ENCODE assay signal across 1 cellular context in the genomic region with DNA sequence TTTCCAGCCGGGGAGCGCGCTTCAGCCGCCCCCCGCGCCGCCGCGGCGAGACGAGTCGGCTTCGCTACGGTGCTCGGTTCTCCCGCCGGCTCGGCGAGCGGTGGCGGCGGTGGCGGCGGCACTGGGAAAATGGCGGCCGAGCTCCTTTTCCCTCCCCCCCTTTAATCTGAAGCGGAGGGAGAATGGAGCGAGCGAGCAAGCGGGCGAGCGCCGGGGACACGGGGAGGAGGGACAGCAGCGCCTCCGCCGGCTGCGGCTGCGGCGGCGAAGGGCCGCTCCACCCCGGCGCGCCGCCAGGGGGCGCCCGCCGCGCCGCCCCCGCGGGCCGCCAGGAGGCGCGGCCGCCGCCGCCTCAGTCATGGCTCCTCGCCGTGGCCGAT.
TF ChIP-seq lines count a peak whose summit lies in the region.

A gene with protein sequence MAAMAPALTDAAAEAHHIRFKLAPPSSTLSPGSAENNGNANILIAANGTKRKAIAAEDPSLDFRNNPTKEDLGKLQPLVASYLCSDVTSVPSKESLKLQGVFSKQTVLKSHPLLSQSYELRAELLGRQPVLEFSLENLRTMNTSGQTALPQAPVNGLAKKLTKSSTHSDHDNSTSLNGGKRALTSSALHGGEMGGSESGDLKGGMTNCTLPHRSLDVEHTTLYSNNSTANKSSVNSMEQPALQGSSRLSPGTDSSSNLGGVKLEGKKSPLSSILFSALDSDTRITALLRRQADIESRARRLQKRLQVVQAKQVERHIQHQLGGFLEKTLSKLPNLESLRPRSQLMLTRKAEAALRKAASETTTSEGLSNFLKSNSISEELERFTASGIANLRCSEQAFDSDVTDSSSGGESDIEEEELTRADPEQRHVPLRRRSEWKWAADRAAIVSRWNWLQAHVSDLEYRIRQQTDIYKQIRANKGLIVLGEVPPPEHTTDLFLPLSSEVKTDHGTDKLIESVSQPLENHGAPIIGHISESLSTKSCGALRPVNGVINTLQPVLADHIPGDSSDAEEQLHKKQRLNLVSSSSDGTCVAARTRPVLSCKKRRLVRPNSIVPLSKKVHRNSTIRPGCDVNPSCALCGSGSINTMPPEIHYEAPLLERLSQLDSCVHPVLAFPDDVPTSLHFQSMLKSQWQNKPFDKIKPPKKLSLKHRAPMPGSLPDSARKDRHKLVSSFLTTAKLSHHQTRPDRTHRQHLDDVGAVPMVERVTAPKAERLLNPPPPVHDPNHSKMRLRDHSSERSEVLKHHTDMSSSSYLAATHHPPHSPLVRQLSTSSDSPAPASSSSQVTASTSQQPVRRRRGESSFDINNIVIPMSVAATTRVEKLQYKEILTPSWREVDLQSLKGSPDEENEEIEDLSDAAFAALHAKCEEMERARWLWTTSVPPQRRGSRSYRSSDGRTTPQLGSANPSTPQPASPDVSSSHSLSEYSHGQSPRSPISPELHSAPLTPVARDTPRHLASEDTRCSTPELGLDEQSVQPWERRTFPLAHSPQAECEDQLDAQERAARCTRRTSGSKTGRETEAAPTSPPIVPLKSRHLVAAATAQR (N-terminal part only) (minus strand): TSS at position 184 of the 380 bp plus-strand sequence. CDS start 21,286 bp downstream, outside the sequence.

TF ChIP-seq in K562, 482 proteins besides CTCF, POLR2A, EP300 and RAD21 (continued from another document and continues in another):
- TF ChIP-seq, protein P1, sequence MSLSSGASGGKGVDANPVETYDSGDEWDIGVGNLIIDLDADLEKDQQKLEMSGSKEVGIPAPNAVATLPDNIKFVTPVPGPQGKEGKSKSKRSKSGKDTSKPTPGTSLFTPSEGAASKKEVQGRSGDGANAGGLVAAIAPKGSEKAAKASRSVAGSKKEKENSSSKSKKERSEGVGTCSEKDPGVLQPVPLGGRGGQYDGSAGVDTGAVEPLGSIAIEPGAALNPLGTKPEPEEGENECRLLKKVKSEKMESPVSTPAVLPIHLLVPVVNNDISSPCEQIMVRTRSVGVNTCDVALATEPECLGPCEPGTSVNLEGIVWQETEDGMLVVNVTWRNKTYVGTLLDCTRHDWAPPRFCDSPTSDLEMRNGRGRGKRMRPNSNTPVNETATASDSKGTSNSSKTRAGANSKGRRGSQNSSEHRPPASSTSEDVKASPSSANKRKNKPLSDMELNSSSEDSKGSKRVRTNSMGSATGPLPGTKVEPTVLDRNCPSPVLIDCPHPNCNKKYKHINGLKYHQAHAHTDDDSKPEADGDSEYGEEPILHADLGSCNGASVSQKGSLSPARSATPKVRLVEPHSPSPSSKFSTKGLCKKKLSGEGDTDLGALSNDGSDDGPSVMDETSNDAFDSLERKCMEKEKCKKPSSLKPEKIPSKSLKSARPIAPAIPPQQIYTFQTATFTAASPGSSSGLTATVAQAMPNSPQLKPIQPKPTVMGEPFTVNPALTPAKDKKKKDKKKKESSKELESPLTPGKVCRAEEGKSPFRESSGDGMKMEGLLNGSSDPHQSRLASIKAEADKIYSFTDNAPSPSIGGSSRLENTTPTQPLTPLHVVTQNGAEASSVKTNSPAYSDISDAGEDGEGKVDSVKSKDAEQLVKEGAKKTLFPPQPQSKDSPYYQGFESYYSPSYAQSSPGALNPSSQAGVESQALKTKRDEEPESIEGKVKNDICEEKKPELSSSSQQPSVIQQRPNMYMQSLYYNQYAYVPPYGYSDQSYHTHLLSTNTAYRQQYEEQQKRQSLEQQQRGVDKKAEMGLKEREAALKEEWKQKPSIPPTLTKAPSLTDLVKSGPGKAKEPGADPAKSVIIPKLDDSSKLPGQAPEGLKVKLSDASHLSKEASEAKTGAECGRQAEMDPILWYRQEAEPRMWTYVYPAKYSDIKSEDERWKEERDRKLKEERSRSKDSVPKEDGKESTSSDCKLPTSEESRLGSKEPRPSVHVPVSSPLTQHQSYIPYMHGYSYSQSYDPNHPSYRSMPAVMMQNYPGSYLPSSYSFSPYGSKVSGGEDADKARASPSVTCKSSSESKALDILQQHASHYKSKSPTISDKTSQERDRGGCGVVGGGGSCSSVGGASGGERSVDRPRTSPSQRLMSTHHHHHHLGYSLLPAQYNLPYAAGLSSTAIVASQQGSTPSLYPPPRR (CRISPR knock-in tag; IDR thresholded peaks at IDR 0.05; ENCODE audit: borderline replicate concordance) = 0 out of 2 replicates have a peak, but pooled peaks have one; percentile 6
- TF ChIP-seq XRCC5 (IDR thresholded peaks at IDR 0.05; ENCODE audit: low read depth, low read length) = 0 out of 2 replicates have a peak, but pooled peaks have one; percentile 29
- TF ChIP-seq THRAP3 (IDR thresholded peaks at IDR 0.05; ENCODE audit: borderline replicate concordance) = no peak
- TF ChIP-seq SREBF2 (CRISPR knock-in tag; IDR thresholded peaks at IDR 0.05) = no peak
- TF ChIP-seq SREBF1 (IDR thresholded peaks at IDR 0.05; ENCODE audit: borderline replicate concordance, low read depth, low read length) = no peak
- no peak for TF ChIP-seq FOXP1 (CRISPR knock-in tag; IDR thresholded peaks at IDR 0.05)
- TF ChIP-seq NUFIP1 (IDR thresholded peaks at IDR 0.05; ENCODE audit: partially characterized antibody) = no peak
- TF ChIP-seq, protein P2, sequence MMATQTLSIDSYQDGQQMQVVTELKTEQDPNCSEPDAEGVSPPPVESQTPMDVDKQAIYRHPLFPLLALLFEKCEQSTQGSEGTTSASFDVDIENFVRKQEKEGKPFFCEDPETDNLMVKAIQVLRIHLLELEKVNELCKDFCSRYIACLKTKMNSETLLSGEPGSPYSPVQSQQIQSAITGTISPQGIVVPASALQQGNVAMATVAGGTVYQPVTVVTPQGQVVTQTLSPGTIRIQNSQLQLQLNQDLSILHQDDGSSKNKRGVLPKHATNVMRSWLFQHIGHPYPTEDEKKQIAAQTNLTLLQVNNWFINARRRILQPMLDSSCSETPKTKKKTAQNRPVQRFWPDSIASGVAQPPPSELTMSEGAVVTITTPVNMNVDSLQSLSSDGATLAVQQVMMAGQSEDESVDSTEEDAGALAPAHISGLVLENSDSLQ (IDR thresholded peaks at IDR 0.05) = no peak
- TF ChIP-seq, protein P3, sequence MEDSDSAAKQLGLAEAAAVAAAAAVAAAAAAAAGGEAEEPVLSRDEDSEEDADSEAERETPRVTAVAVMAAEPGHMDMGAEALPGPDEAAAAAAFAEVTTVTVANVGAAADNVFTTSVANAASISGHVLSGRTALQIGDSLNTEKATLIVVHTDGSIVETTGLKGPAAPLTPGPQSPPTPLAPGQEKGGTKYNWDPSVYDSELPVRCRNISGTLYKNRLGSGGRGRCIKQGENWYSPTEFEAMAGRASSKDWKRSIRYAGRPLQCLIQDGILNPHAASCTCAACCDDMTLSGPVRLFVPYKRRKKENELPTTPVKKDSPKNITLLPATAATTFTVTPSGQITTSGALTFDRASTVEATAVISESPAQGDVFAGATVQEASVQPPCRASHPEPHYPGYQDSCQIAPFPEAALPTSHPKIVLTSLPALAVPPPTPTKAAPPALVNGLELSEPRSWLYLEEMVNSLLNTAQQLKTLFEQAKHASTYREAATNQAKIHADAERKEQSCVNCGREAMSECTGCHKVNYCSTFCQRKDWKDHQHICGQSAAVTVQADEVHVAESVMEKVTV (CRISPR knock-in tag; IDR thresholded peaks at IDR 0.05) = no peak
- TF ChIP-seq ZNF668 (CRISPR knock-in tag; IDR thresholded peaks at IDR 0.05) = no peak
- TF ChIP-seq MCM2 (IDR thresholded peaks at IDR 0.05; ENCODE audit: low read depth) = no peak
- no peak for TF ChIP-seq EHMT2 (IDR thresholded peaks at IDR 0.05)
- no peak for TF ChIP-seq NRF1 (conservative IDR thresholded peaks at IDR 0.05 in 1 of 2, IDR thresholded peaks at IDR 0.05 in 1 of 2)
- no peak for TF ChIP-seq FIP1L1 (IDR thresholded peaks at IDR 0.05; ENCODE audit: low read depth, low read length, poor library complexity, severe bottlenecking)
- TF ChIP-seq, protein P4, sequence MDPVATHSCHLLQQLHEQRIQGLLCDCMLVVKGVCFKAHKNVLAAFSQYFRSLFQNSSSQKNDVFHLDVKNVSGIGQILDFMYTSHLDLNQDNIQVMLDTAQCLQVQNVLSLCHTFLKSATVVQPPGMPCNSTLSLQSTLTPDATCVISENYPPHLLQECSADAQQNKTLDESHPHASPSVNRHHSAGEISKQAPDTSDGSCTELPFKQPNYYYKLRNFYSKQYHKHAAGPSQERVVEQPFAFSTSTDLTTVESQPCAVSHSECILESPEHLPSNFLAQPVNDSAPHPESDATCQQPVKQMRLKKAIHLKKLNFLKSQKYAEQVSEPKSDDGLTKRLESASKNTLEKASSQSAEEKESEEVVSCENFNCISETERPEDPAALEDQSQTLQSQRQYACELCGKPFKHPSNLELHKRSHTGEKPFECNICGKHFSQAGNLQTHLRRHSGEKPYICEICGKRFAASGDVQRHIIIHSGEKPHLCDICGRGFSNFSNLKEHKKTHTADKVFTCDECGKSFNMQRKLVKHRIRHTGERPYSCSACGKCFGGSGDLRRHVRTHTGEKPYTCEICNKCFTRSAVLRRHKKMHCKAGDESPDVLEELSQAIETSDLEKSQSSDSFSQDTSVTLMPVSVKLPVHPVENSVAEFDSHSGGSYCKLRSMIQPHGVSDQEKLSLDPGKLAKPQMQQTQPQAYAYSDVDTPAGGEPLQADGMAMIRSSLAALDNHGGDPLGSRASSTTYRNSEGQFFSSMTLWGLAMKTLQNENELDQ (CRISPR knock-in tag; IDR thresholded peaks at IDR 0.05; ENCODE audit: borderline replicate concordance) = no peak
- peak in 1 of 2 experiments; percentile 6; a peak in 1 of 4 replicates for TF ChIP-seq KDM1A (IDR thresholded peaks at IDR 0.05)
- no peak for TF ChIP-seq CREBBP (IDR thresholded peaks at IDR 0.05; ENCODE audit: low read depth, low read length)
- TF ChIP-seq, protein P5, sequence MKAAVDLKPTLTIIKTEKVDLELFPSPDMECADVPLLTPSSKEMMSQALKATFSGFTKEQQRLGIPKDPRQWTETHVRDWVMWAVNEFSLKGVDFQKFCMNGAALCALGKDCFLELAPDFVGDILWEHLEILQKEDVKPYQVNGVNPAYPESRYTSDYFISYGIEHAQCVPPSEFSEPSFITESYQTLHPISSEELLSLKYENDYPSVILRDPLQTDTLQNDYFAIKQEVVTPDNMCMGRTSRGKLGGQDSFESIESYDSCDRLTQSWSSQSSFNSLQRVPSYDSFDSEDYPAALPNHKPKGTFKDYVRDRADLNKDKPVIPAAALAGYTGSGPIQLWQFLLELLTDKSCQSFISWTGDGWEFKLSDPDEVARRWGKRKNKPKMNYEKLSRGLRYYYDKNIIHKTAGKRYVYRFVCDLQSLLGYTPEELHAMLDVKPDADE (conservative IDR thresholded peaks at IDR 0.05; ENCODE audit: control insufficient read depth, low read depth, low read length) = no peak
- TF ChIP-seq, protein P6, sequence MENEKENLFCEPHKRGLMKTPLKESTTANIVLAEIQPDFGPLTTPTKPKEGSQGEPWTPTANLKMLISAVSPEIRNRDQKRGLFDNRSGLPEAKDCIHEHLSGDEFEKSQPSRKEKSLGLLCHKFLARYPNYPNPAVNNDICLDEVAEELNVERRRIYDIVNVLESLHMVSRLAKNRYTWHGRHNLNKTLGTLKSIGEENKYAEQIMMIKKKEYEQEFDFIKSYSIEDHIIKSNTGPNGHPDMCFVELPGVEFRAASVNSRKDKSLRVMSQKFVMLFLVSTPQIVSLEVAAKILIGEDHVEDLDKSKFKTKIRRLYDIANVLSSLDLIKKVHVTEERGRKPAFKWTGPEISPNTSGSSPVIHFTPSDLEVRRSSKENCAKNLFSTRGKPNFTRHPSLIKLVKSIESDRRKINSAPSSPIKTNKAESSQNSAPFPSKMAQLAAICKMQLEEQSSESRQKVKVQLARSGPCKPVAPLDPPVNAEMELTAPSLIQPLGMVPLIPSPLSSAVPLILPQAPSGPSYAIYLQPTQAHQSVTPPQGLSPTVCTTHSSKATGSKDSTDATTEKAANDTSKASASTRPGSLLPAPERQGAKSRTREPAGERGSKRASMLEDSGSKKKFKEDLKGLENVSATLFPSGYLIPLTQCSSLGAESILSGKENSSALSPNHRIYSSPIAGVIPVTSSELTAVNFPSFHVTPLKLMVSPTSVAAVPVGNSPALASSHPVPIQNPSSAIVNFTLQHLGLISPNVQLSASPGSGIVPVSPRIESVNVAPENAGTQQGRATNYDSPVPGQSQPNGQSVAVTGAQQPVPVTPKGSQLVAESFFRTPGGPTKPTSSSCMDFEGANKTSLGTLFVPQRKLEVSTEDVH (IDR thresholded peaks at IDR 0.05; ENCODE audit: low read depth, partially characterized antibody) = no peak
- TF ChIP-seq DPF2 (IDR thresholded peaks at IDR 0.05) = no peak
- TF ChIP-seq KLF13 (tag; IDR thresholded peaks at IDR 0.05; ENCODE audit: borderline replicate concordance, low read depth) = no peak
- TF ChIP-seq, protein P7, sequence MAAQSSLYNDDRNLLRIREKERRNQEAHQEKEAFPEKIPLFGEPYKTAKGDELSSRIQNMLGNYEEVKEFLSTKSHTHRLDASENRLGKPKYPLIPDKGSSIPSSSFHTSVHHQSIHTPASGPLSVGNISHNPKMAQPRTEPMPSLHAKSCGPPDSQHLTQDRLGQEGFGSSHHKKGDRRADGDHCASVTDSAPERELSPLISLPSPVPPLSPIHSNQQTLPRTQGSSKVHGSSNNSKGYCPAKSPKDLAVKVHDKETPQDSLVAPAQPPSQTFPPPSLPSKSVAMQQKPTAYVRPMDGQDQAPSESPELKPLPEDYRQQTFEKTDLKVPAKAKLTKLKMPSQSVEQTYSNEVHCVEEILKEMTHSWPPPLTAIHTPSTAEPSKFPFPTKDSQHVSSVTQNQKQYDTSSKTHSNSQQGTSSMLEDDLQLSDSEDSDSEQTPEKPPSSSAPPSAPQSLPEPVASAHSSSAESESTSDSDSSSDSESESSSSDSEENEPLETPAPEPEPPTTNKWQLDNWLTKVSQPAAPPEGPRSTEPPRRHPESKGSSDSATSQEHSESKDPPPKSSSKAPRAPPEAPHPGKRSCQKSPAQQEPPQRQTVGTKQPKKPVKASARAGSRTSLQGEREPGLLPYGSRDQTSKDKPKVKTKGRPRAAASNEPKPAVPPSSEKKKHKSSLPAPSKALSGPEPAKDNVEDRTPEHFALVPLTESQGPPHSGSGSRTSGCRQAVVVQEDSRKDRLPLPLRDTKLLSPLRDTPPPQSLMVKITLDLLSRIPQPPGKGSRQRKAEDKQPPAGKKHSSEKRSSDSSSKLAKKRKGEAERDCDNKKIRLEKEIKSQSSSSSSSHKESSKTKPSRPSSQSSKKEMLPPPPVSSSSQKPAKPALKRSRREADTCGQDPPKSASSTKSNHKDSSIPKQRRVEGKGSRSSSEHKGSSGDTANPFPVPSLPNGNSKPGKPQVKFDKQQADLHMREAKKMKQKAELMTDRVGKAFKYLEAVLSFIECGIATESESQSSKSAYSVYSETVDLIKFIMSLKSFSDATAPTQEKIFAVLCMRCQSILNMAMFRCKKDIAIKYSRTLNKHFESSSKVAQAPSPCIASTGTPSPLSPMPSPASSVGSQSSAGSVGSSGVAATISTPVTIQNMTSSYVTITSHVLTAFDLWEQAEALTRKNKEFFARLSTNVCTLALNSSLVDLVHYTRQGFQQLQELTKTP (IDR thresholded peaks at IDR 0.05; ENCODE audit: low read depth in 1 of 2, partially characterized antibody in 2 of 2) = no peak
- no peak for TF ChIP-seq ZFPM2 (CRISPR knock-in tag; IDR thresholded peaks at IDR 0.05)
